ENCODE assay signal across 34 cellular contexts in genomic region chr7:107663196-107663595, GRCh38.
"Had no signal": no experiment of that assay in that cellular context is flagged by ENCODE, and none has a peak within 500 bp of the region (broad histone marks: within the 10 kb centered on the region; RNA-seq: fewer than 3 reads in every experiment).

No MANE protein-coding gene starts in this region.

- H3K9me3 ChIP-seq: adrenal gland, body of pancreas, breast epithelium had no signal

- H3K27me3 Mint-ChIP-seq: activated CD4-positive, alpha-beta T cell treated with anti-CD3 and anti-CD28 coated beads, Interleukin-2, amount 10 ng/mL, durations not matched to agents 24 days and 14 days had no signal

- H3K4me3 ChIP-seq: adrenal gland, body of pancreas, breast epithelium had no signal

- H3K9me3 Mint-ChIP-seq: activated B cell treated with CpG ODN at 0.5 μM for 24 hours; activated CD4-positive, alpha-beta memory T cell treated with anti-CD3 and anti-CD28 coated beads for 36 hours; activated CD4-positive, alpha-beta T cell treated with anti-CD3 and anti-CD28 coated beads, Interleukin-2, amount 10 ng/mL, durations not matched to agents 24 days and 14 days; activated CD8-positive, alpha-beta T cell treated with anti-CD3 and anti-CD28 coated beads for 36 hours; activated naive CD4-positive, alpha-beta T cell treated with anti-CD3 and anti-CD28 coated beads for 36 hours; activated naive CD4-positive, alpha-beta T cell treated with anti-CD3 and anti-CD28 coated beads, Interleukin-2, amount 50 U/mL, for 72 hours; activated naive CD8-positive, alpha-beta T cell treated with anti-CD3 and anti-CD28 coated beads for 36 hours; activated T-cell treated with anti-CD3 and anti-CD28 coated beads, Interleukin-2, amount 50 U/mL, for 4 hours; activated T-cell treated with anti-CD3 and anti-CD28 coated beads, Interleukin-2, amount 50 U/mL, for 72 hours; activated T-helper 1 cell treated with anti-CD3 and anti-CD28 coated beads, Interleukin-12 subunit alpha, Interleukin-12 subunit beta, Interleukin-2, Interleukin-4 antibody, amounts not matched to agents 30 ng/mL and 10 ng/mL and 1 ng/mL, durations not matched to agents 14 hours and 24 hours and 36 hours; activated T-helper 17 cell treated with anti-CD3 and anti-CD28 coated beads, Interleukin-2, amount 50 U/mL, for 72 hours; T-helper 1 cell treated with Interleukin-12 subunit alpha and Interleukin-12 subunit beta and Interleukin-4 antibody, amounts not matched to agents 30 μg/mL and 1 μg/mL, for 36 hours; T-helper 2 cell treated with Interferon-gamma antibody and Interleukin-4, amounts not matched to agents 5 μg/mL and 100 μg/mL, for 36 hours had no signal

- DNase-seq: activated B cell treated with CpG ODN at 0.5 μM for 24 hours; activated CD4-positive, alpha-beta memory T cell treated with anti-CD3 and anti-CD28 coated beads for 36 hours; activated CD4-positive, alpha-beta T cell treated with anti-CD3 and anti-CD28 coated beads for 4 hours; activated CD4-positive, alpha-beta T cell treated with anti-CD3 and anti-CD28 coated beads, Interleukin-2, amount 10 ng/mL, durations not matched to agents 24 days and 14 days; activated CD4-positive, alpha-beta T cell treated with anti-CD3 and anti-CD28 coated beads, Interleukin-2, amount 50 U/mL, for 1 hour; activated CD4-positive, alpha-beta T cell treated with anti-CD3 and anti-CD28 coated beads, Interleukin-2, amount 50 U/mL, for 4 hours; activated CD4-positive, CD25-positive, alpha-beta regulatory T cell treated with anti-CD3 and anti-CD28 coated beads, Interleukin-2, amount 50 U/mL, for 72 hours; activated CD8-positive, alpha-beta memory T cell treated with anti-CD3 and anti-CD28 coated beads, Interleukin-2, amount 50 U/mL, for 4 hours; activated CD8-positive, alpha-beta T cell treated with anti-CD3 and anti-CD28 coated beads for 36 hours; activated effector memory CD4-positive, alpha-beta T cell treated with anti-CD3 and anti-CD28 coated beads, Interleukin-2, amount 50 U/mL, for 16 hours; activated gamma-delta T cell treated with Interleukin-2 at 50 U/mL for 16 hours; activated naive CD4-positive, alpha-beta T cell; activated naive CD4-positive, alpha-beta T cell treated with anti-CD3 and anti-CD28 coated beads for 36 hours; activated naive CD4-positive, alpha-beta T cell treated with anti-CD3 and anti-CD28 coated beads, Interleukin-2, amount 50 U/mL, for 16 hours; activated naive CD8-positive, alpha-beta T cell treated with anti-CD3 and anti-CD28 coated beads for 36 hours; activated T-cell treated with anti-CD3 and anti-CD28 coated beads for 4 hours; activated T-cell treated with anti-CD3 and anti-CD28 coated beads, Interleukin-2, amount 50 U/mL, for 1 hour; activated T-cell treated with anti-CD3 and anti-CD28 coated beads, Interleukin-2, amount 50 U/mL, for 4 hours; activated T-cell treated with anti-CD3 and anti-CD28 coated beads, Interleukin-2, amount 50 U/mL, for 72 hours; adrenal gland; amniotic stem cell; aorta; body of pancreas; brain microvascular endothelial cell; central memory CD4-positive, alpha-beta T cell; T-helper 2 cell; T-helper 9 cell had no signal

- H3K36me3 ChIP-seq: adrenal gland, brain microvascular endothelial cell, breast epithelium had no signal

- H3K27me3 ChIP-seq: brain microvascular endothelial cell had no signal

- H3K27ac ChIP-seq: adrenal gland, body of pancreas, brain microvascular endothelial cell, breast epithelium, VCaP had no signal

- ATAC-seq: activated CD8-positive, alpha-beta T cell treated with anti-CD3 and anti-CD28 coated beads for 36 hours; activated naive CD4-positive, alpha-beta T cell treated with anti-CD3 and anti-CD28 coated beads, Interleukin-2, amount 50 U/mL, for 72 hours; activated T-cell treated with anti-CD3 and anti-CD28 coated beads, Interleukin-2, amount 50 U/mL, for 4 hours; activated T-cell treated with anti-CD3 and anti-CD28 coated beads, Interleukin-2, amount 50 U/mL, for 72 hours; activated T-helper 17 cell treated with anti-CD3 and anti-CD28 coated beads, Interleukin-2, amount 50 U/mL, for 72 hours; body of pancreas had no signal

- H3K36me3 Mint-ChIP-seq: activated CD4-positive, alpha-beta memory T cell treated with anti-CD3 and anti-CD28 coated beads for 36 hours; activated naive CD4-positive, alpha-beta T cell treated with anti-CD3 and anti-CD28 coated beads, Interleukin-2, amount 50 U/mL, for 72 hours; activated naive CD8-positive, alpha-beta T cell treated with anti-CD3 and anti-CD28 coated beads for 36 hours had no signal

- H3K4me3 Mint-ChIP-seq: activated B cell treated with CpG ODN at 0.5 μM for 24 hours; activated CD4-positive, alpha-beta memory T cell treated with anti-CD3 and anti-CD28 coated beads for 36 hours; activated CD8-positive, alpha-beta T cell treated with anti-CD3 and anti-CD28 coated beads for 36 hours; activated naive CD4-positive, alpha-beta T cell treated with anti-CD3 and anti-CD28 coated beads for 36 hours; activated naive CD8-positive, alpha-beta T cell treated with anti-CD3 and anti-CD28 coated beads for 36 hours; activated T-cell treated with anti-CD3 and anti-CD28 coated beads, Interleukin-2, amount 50 U/mL, for 4 hours had no signal

- H3K27ac Mint-ChIP-seq: activated B cell treated with CpG ODN at 0.5 μM for 24 hours; activated CD4-positive, alpha-beta memory T cell treated with anti-CD3 and anti-CD28 coated beads for 36 hours; activated CD4-positive, alpha-beta T cell treated with anti-CD3 and anti-CD28 coated beads, Interleukin-2, amount 10 ng/mL, durations not matched to agents 24 days and 14 days; activated CD8-positive, alpha-beta T cell treated with anti-CD3 and anti-CD28 coated beads for 36 hours; activated naive CD4-positive, alpha-beta T cell treated with anti-CD3 and anti-CD28 coated beads for 36 hours; activated naive CD4-positive, alpha-beta T cell treated with anti-CD3 and anti-CD28 coated beads, Interleukin-2, amount 50 U/mL, for 72 hours; activated naive CD8-positive, alpha-beta T cell treated with anti-CD3 and anti-CD28 coated beads for 36 hours; activated T-cell treated with anti-CD3 and anti-CD28 coated beads, Interleukin-2, amount 50 U/mL, for 72 hours; activated T-helper 1 cell treated with anti-CD3 and anti-CD28 coated beads, Interleukin-12 subunit alpha, Interleukin-12 subunit beta, Interleukin-2, Interleukin-4 antibody, amounts not matched to agents 30 ng/mL and 10 ng/mL and 1 ng/mL, durations not matched to agents 14 hours and 24 hours and 36 hours; activated T-helper 17 cell treated with anti-CD3 and anti-CD28 coated beads, Interleukin-2, amount 50 U/mL, for 72 hours; T-helper 1 cell treated with Interleukin-12 subunit alpha and Interleukin-12 subunit beta and Interleukin-4 antibody, amounts not matched to agents 30 μg/mL and 1 μg/mL, for 36 hours; T-helper 2 cell treated with Interferon-gamma antibody and Interleukin-4, amounts not matched to agents 5 μg/mL and 100 μg/mL, for 36 hours had no signal
